ENCODE assay signal across 17 cellular contexts in the genomic region with DNA sequence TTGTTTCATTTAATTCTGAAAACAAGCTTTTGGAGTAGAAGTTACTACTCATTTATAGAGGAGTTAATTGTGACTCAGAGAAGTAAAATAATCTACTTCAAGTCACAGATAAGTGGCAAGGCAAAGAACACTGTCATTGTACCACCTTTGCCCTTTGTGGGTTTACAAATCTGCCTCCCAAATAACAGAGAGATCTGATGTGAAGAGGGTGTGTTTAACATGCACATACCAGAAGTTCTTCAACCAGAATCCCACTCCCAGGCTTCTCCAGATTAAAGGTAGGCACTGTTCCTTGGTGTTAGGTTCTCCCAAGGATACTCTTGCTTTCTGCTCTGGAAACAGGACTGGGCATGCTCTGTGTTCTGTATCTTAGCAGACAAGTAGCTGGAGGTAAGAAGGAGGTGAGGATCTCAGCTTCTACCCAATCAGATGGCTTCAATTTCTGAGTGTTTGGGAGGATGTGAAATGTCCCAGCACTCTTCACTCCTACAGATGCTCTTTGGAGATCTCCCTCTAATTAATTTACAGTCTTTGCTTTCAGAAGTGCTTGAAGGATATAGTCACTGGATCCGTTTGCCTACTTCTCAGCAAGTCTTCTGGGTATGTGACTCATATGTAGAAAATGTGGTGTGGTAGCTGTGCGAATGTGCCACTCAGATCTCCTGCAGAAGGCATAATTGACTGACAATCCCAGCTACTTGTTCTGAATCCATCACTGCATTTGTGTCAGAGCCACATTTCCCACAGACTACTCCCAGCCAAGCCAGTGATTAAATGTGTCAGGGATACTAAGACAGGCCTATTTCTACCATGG.
DNase-seq lines count a peak whose midpoint lies in the region; TF ChIP-seq lines count a peak whose summit lies in the region.
"Had no signal": no experiment of that assay in that cellular context is flagged by ENCODE, and none has a peak within 500 bp of the region (broad histone marks: within the 10 kb centered on the region; RNA-seq: fewer than 3 reads in every experiment).

No MANE protein-coding gene starts in this region.

- CTCF ChIA-PET in mammary epithelial cell (lab: Charles Lee; ENCODE audit: low non-redundant PET): no interaction called here

- no peak overlapping the region for H3K14ac ChIP-seq in mesenchymal stem cell (ENCODE audit: low read length in 2 of 2)

- H4K20me1 ChIP-seq in mammary epithelial cell (ENCODE audit: insufficient read depth, low read length): no peaks in the 10 kb centered on the region

- no peak overlapping the region for H4K8ac ChIP-seq in mesenchymal stem cell (ENCODE audit: low read length)

- no peak overlapping the region for H3K23ac ChIP-seq in mesenchymal stem cell (ENCODE audit: low read length in 2 of 2)

- H3K4ac ChIP-seq in mesenchymal stem cell (ENCODE audit: low read depth in 1 of 2, low read length in 2 of 2): no peak overlapping the region

- H3K27me3 ChIP-seq in mammary epithelial cell (ENCODE audit: insufficient read depth, low read length): no peaks in the 10 kb centered on the region
- H3K27me3 ChIP-seq in mesenchymal stem cell (ENCODE audit: control insufficient read depth in 1 of 2, insufficient read depth in 1 of 2, low read length in 2 of 2): no peaks in the 10 kb centered on the region
- H3K27me3 ChIP-seq: vagina had no signal

- intact Hi-C loops in mammary epithelial cell (cut with micrococcal nuclease): no loop called here

- no peaks in the 10 kb centered on the region for H3K79me2 ChIP-seq in mammary epithelial cell (ENCODE audit: insufficient read depth, low read length)

- H3K36me3 ChIP-seq in mammary epithelial cell (ENCODE audit: insufficient read depth, low read length) (no peaks in the 10 kb centered on the region), mesenchymal stem cell (ENCODE audit: control insufficient read depth in 1 of 2, insufficient read depth in 2 of 2, low read depth in 1 of 2, low read length in 2 of 2) (no peaks in the 10 kb centered on the region)
- H3K36me3 ChIP-seq: vagina had no signal

- no peak overlapping the region for H4K91ac ChIP-seq in mesenchymal stem cell (ENCODE audit: low read length)

- H3K4me1 ChIP-seq in mammary epithelial cell (ENCODE audit: insufficient read depth, low read length): peaks cover 13% of the 10 kb centered on the region
- no peaks in the 10 kb centered on the region for H3K4me1 ChIP-seq in mesenchymal stem cell (ENCODE audit: control insufficient read depth, insufficient read depth, low read depth, low read length)
- H3K4me1 ChIP-seq: vagina had no signal

- H3K9ac ChIP-seq in mammary epithelial cell (ENCODE audit: insufficient read depth, low read length) (no peak overlapping the region), mesenchymal stem cell (ENCODE audit: low read length) (no peak overlapping the region)

- H3K4me3 ChIP-seq in mammary epithelial cell (replicated peaks in 1 of 3; ENCODE audit: insufficient read depth in 1 of 3, low read depth in 2 of 3, low read length in 3 of 3): no peak overlapping the region
- H3K4me3 ChIP-seq in mesenchymal stem cell (ENCODE audit: insufficient read depth in 1 of 2, low read depth in 1 of 2, low read length in 2 of 2): no peak overlapping the region
- H3K4me3 ChIP-seq: coronary artery, vagina had no signal

- peak overlapping the region; percentile 67 for H2AFZ ChIP-seq in mammary epithelial cell (ENCODE audit: low read depth, low read length)
- no peak overlapping the region for H2AFZ ChIP-seq in mesenchymal stem cell (ENCODE audit: low read depth, low read length)

- no TSS peak for BruUV-seq in mammary epithelial cell (replicated peaks; lab: Mats Ljungman, UMichigan)

- no peak overlapping the region for H2BK12ac ChIP-seq in mesenchymal stem cell (ENCODE audit: low read length in 2 of 2)

- dilution Hi-C loops in mammary epithelial cell (cut with HindIII; ENCODE audit: low sequenced_read_pairs): no loop called here

- in situ Hi-C loops in mammary epithelial cell (cut with MboI; ENCODE audit: low sequenced_read_pairs in 2 of 2): no loop called here

- no peak for TF ChIP-seq EP300 in Ishikawa (IDR thresholded peaks at IDR 0.05; ENCODE audit: borderline replicate concordance)

- TF ChIP-seq RAD21 in Ishikawa (IDR thresholded peaks at IDR 0.05; ENCODE audit: low read depth): no peak

- no peak overlapping the region for H3K18ac ChIP-seq in mesenchymal stem cell (ENCODE audit: low read depth in 1 of 2, low read length in 2 of 2)

- H3K4me2 ChIP-seq in mammary epithelial cell (ENCODE audit: insufficient read depth, low read depth, low read length): peak overlapping the region; percentile 54
- H3K4me2 ChIP-seq in mesenchymal stem cell (ENCODE audit: low read length, poor library complexity, severe bottlenecking): no peak overlapping the region

- H3K27ac ChIP-seq in mammary epithelial cell (ENCODE audit: insufficient read depth, low read depth, low read length) (no peak overlapping the region), mesenchymal stem cell (ENCODE audit: low read length, poor library complexity, severe bottlenecking) (peak overlapping the region; percentile 60)
- H3K27ac ChIP-seq: coronary artery, vagina had no signal

- no peak overlapping the region for H2BK120ac ChIP-seq in mesenchymal stem cell (ENCODE audit: low read depth, low read length)

- no peak overlapping the region for H2BK15ac ChIP-seq in mesenchymal stem cell (ENCODE audit: low read depth, poor library complexity, severe bottlenecking)

- TF ChIP-seq CTCF in mammary epithelial cell (conservative IDR thresholded peaks at IDR 0.05 in 1 of 2, IDR thresholded peaks at IDR 0.05 in 1 of 2; ENCODE audit: extremely low read depth in 1 of 2, insufficient read depth in 1 of 2, low read depth in 1 of 2, low read length in 2 of 2): no peak

- H3K9me3 ChIP-seq in mammary epithelial cell (replicated peaks; ENCODE audit: insufficient read depth, low read length): no peaks in the 10 kb centered on the region
- no peaks in the 10 kb centered on the region for H3K9me3 ChIP-seq in mesenchymal stem cell (ENCODE audit: control insufficient read depth, low read length)
- H3K9me3 ChIP-seq: vagina had no signal

- no peak overlapping the region for H2AK5ac ChIP-seq in mesenchymal stem cell (ENCODE audit: low read length, severe bottlenecking)

- H3K79me1 ChIP-seq in mesenchymal stem cell (replicated peaks; ENCODE audit: low read length, poor library complexity, severe bottlenecking): no peaks in the 10 kb centered on the region

- no peak overlapping the region for H2BK5ac ChIP-seq in mesenchymal stem cell (ENCODE audit: low read depth, low read length, poor library complexity, severe bottlenecking)

- DNase-seq in DMS53 (lab: John Stamatoyannopoulos, UW): peak; percentile 47
- DNase-seq in mammary epithelial cell: peak; percentile 72
- DNase-seq in mesenchymal stem cell: peak; percentile 61
- no peak for DNase-seq in NCI-H2107 treated with DMSO at 0.1 percent for 48 hours (lab: John Stamatoyannopoulos, UW; ENCODE audit: unreplicated experiment)
- DNase-seq in NCI-H146 treated with DMSO at 0.1 percent for 48 hours (lab: John Stamatoyannopoulos, UW; ENCODE audit: unreplicated experiment): no peak
- DNase-seq in NCI-H1694 (lab: John Stamatoyannopoulos, UW): no peak
- DNase-seq in NCI-H128 (lab: John Stamatoyannopoulos, UW; ENCODE audit: unreplicated experiment): no peak
- DNase-seq: activated CD4-positive, alpha-beta T cell treated with anti-CD3 and anti-CD28 coated beads for 1 hour; DMS79 treated with DMSO at 0.1 percent for 48 hours; Karpas-422; kidney; naive B cell; NCI-H2107; stimulated activated CD4-positive, alpha-beta T cell treated with anti-CD3 and anti-CD28 coated beads, Interleukin-2, amount 100 ng/mL, for 48 hours had no signal

- WGBS in mammary epithelial cell (ENCODE audit: low coverage, missing lambda C conversion rate): 0% methylated on average over 1 of the region's 2 CpGs
- WGBS in mesenchymal stem cell: 0% methylated on average over 1 of the region's 2 CpGs

TF ChIP-seq in Ishikawa, 13 proteins besides CTCF, POLR2A, EP300 and RAD21:
- TF ChIP-seq, protein P1, sequence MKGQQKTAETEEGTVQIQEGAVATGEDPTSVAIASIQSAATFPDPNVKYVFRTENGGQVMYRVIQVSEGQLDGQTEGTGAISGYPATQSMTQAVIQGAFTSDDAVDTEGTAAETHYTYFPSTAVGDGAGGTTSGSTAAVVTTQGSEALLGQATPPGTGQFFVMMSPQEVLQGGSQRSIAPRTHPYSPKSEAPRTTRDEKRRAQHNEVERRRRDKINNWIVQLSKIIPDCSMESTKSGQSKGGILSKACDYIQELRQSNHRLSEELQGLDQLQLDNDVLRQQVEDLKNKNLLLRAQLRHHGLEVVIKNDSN (IDR thresholded peaks at IDR 0.05): 0 out of 2 replicates have a peak, but pooled peaks have one; percentile 10
- TF ChIP-seq ZBTB7A (IDR thresholded peaks at IDR 0.05; ENCODE audit: low read depth): no peak
- no peak for TF ChIP-seq TCF12 (IDR thresholded peaks at IDR 0.05; ENCODE audit: low read depth)
- TF ChIP-seq, protein P2, sequence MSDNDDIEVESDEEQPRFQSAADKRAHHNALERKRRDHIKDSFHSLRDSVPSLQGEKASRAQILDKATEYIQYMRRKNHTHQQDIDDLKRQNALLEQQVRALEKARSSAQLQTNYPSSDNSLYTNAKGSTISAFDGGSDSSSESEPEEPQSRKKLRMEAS (IDR thresholded peaks at IDR 0.05): no peak
- peak; percentile 66 for TF ChIP-seq TEAD4 (IDR thresholded peaks at IDR 0.05)

Comparison
In these comparisons a context has a peak if more than half of its experiments do, and no peak if none do; other contexts are left out.
1. DNase-seq: peak in DMS53 (single experiment), mammary epithelial cell (single experiment) and mesenchymal stem cell (single experiment); none in NCI-H2107 treated with DMSO at 0.1 percent for 48 hours (single experiment), NCI-H146 treated with DMSO at 0.1 percent for 48 hours (single experiment), NCI-H1694 (single experiment) and NCI-H128 (single experiment).